Comparison of ENCODE assay signal across 23 cellular contexts in genomic region chr5:10158886-10159285, GRCh38.
"Had no signal": no experiment of that assay in that cellular context is flagged by ENCODE, and none has a peak within 500 bp of the region (broad histone marks: within the 10 kb centered on the region; RNA-seq: fewer than 3 reads in every experiment).

No MANE protein-coding gene starts in this region.

- H3K36me3 Mint-ChIP-seq: activated naive CD4-positive, alpha-beta T cell treated with anti-CD3 and anti-CD28 coated beads, Interleukin-2, amount 50 U/mL, for 72 hours had no signal

- H3K4me3 ChIP-seq: adrenal gland, dorsolateral prefrontal cortex, gastrocnemius medialis, heart left ventricle, left ventricle myocardium inferior, mucosa of descending colon, right lobe of liver, stomach had no signal

- H3K9ac ChIP-seq: parathyroid adenoma had no signal

- H3K36me3 ChIP-seq: adrenal gland, gastrocnemius medialis, heart left ventricle, left ventricle myocardium inferior, neutrophil, right lobe of liver, stomach had no signal

- FAIRE-seq: colon, small intestine had no signal

- H3K27me3 ChIP-seq: adrenal gland, dorsolateral prefrontal cortex, gastrocnemius medialis, heart left ventricle, right lobe of liver, stomach had no signal

- H2AFZ ChIP-seq: parathyroid adenoma had no signal

- H3K79me2 ChIP-seq: parathyroid adenoma had no signal

- DNase-seq: activated CD4-positive, alpha-beta T cell treated with anti-CD3 and anti-CD28 coated beads, Interleukin-2, amount 50 U/mL, for 4 hours; activated gamma-delta T cell treated with Interleukin-2 at 50 U/mL for 16 hours; adrenal gland; dorsolateral prefrontal cortex; gastrocnemius medialis; heart left ventricle; left ventricle myocardium inferior; mammary epithelial cell; mucosa of descending colon; naive B cell; right lobe of liver; small intestine; stimulated activated CD4-positive, alpha-beta T cell treated with anti-CD3 and anti-CD28 coated beads, Interleukin-15, amount 100 ng/mL, for 24 hours; stimulated activated CD4-positive, alpha-beta T cell treated with anti-CD3 and anti-CD28 coated beads, Interleukin-2, amount 100 ng/mL, for 48 hours; stomach; SW 1271; T-helper 2 cell; trophoblast cell had no signal

- H3K27ac ChIP-seq: adrenal gland, dorsolateral prefrontal cortex, gastrocnemius medialis, heart left ventricle, left ventricle myocardium inferior, neutrophil, parathyroid adenoma, right lobe of liver, stomach, VCaP had no signal

- H3K4me1 ChIP-seq: adrenal gland, gastrocnemius medialis, heart left ventricle, left ventricle myocardium inferior, parathyroid adenoma, right lobe of liver had no signal

- H3K4me3 Mint-ChIP-seq: naive B cell had no signal

- ATAC-seq: activated naive CD4-positive, alpha-beta T cell treated with anti-CD3 and anti-CD28 coated beads, Interleukin-2, amount 50 U/mL, for 72 hours; gastrocnemius medialis; heart left ventricle; mucosa of descending colon; right lobe of liver had no signal

- H3K9me3 ChIP-seq: adrenal gland, gastrocnemius medialis, mucosa of descending colon, neutrophil, right lobe of liver had no signal

- H3K4me1 Mint-ChIP-seq: naive B cell had no signal

- H3K27ac Mint-ChIP-seq: activated naive CD4-positive, alpha-beta T cell treated with anti-CD3 and anti-CD28 coated beads, Interleukin-2, amount 50 U/mL, for 72 hours; naive B cell had no signal
